In the genomic region with DNA sequence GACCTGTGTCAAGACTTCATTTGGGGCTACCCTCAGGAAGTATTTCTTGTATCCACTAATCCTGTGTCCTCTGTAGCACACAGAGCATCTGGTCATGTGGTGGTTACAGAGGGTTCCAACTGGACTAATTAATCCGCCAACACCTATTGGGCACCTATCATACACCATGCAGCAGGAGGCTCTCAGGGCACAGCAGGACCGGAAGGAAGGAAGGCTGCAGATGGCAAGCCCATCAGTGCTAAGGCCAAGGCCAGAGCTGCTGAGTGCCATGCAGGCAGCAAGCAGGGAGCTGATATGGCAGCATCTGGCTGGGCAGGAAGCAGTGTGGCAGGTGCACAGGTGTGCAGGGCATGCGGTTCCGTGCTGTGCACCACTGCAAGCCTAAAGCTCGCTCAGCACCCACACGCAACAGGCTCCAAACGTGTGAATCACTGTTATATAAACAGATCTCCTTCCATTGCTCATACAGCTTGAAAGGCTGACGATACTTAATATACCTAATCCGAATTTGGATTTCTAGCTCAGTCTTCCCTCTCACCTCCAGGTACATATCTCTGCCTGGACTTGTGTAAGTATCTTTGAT, we compare ENCODE assay signal across 20 cellular contexts.
A peak's percentile ranks its signal among the peaks of the same experiment; 100 is the strongest.
DNase-seq lines count a peak whose midpoint lies in the region; ATAC-seq and TF ChIP-seq lines count a peak whose summit lies in the region.
"Had no signal": no experiment of that assay in that cellular context is flagged by ENCODE, and none has a peak within 500 bp of the region (broad histone marks: within the 10 kb centered on the region; RNA-seq: fewer than 3 reads in every experiment).

No MANE protein-coding gene starts in this region.

- no peaks in the 10 kb centered on the region for H3K9me3 ChIP-seq in SK-N-SH
- H3K9me3 ChIP-seq: ascending aorta, lower lobe of right lung, right lobe of liver had no signal

- 53% methylated on average over 9 of the region's 9 CpGs for WGBS in SK-N-SH (ENCODE audit: low lambda C conversion rate)

- peak; percentile 89 for ATAC-seq in foreskin keratinocyte
- ATAC-seq in HG02588 (IDR thresholded peaks at IDR 0.05; ENCODE audit: unreplicated experiment), result no peak
- ATAC-seq: activated CD8-positive, alpha-beta T cell treated with anti-CD3 and anti-CD28 coated beads, Interleukin-2, amount 10 ng/mL, durations not matched to agents 7 days and 5 days; K562; natural killer cell treated with Interleukin-12 subunit alpha and Interleukin-12 subunit beta and Interleukin-15 and Interleukin-18, amount 100 ng/mL, for 72 hours; stimulated activated memory B cell treated with anti-CD40 and anti-IgM and Interleukin-4, amounts not matched to agents 10 μg/mL and 1 μg/mL and 100 μg/mL, for 72 hours had no signal

- H3F3A ChIP-seq in SK-N-SH (replicated peaks; ENCODE audit: insufficient read depth), result no peaks in the 10 kb centered on the region

- H3K4me1 ChIP-seq in foreskin keratinocyte (peaks cover 23% of the 10 kb centered on the region), SK-N-SH (ENCODE audit: control insufficient read depth in 1 of 2, insufficient read depth in 2 of 2, low read depth in 1 of 2, low read length in 1 of 2) (no peaks in the 10 kb centered on the region; a peak in 1 of 4 replicates)
- H3K4me1 ChIP-seq: ascending aorta, lower lobe of right lung, right lobe of liver had no signal

- H3K27ac ChIP-seq in foreskin keratinocyte, result no peak overlapping the region
- H3K27ac ChIP-seq in SK-N-SH (ENCODE audit: low read depth in 2 of 2, low read length in 1 of 2), result no peak overlapping the region
- H3K27ac ChIP-seq: ascending aorta, lower lobe of right lung, right lobe of liver had no signal

- POLR2A ChIA-PET in SK-N-SH (lab: Yijun Ruan, JAX), result no interaction called here

- DNase-seq in NCI-H2196 (lab: John Stamatoyannopoulos, UW; ENCODE audit: unreplicated experiment), result peak; percentile 11
- no peak for DNase-seq in NCI-H2196 treated with DMSO at 0.1 percent for 48 hours (lab: John Stamatoyannopoulos, UW; ENCODE audit: unreplicated experiment)
- DNase-seq in NCI-H69 (lab: John Stamatoyannopoulos, UW), result peak; percentile 88
- DNase-seq in foreskin keratinocyte, result peak; percentile 90 to 93
- DNase-seq in superior temporal gyrus (ENCODE audit: extremely low spot score), result peak; percentile 43
- DNase-seq in SK-N-SH, result no peak
- DNase-seq in GM13977 (ENCODE audit: low spot score), result no peak
- DNase-seq: activated CD8-positive, alpha-beta T cell treated with anti-CD3 and anti-CD28 coated beads, Interleukin-2, amount 10 ng/mL, durations not matched to agents 7 days and 5 days; activated effector memory CD4-positive, alpha-beta T cell treated with anti-CD3 and anti-CD28 coated beads, Interleukin-2, amount 50 U/mL, for 16 hours; CD8-positive, alpha-beta memory T cell; H9; lower lobe of right lung; NCI-H1436; right lobe of liver had no signal

- no peak for TF ChIP-seq CTCF in foreskin keratinocyte (conservative IDR thresholded peaks at IDR 0.05)
- TF ChIP-seq CTCF in SK-N-SH (IDR thresholded peaks at IDR 0.05), result no peak
- no peak for TF ChIP-seq CTCF in GM13977 (IDR thresholded peaks at IDR 0.05; ENCODE audit: extremely low read depth, insufficient read depth, missing control alignments)

- no peaks in the 10 kb centered on the region for H4K20me1 ChIP-seq in SK-N-SH (ENCODE audit: insufficient read depth)

- H3K36me3 ChIP-seq in SK-N-SH (replicated peaks in 1 of 2; ENCODE audit: control insufficient read depth in 1 of 2, insufficient read depth in 2 of 2, low read length in 1 of 2), result no peaks in the 10 kb centered on the region
- H3K36me3 ChIP-seq: ascending aorta, lower lobe of right lung had no signal

- H3K79me2 ChIP-seq in SK-N-SH (ENCODE audit: insufficient read depth), result no peaks in the 10 kb centered on the region

- H2AFZ ChIP-seq in SK-N-SH (ENCODE audit: low read depth), result no peak overlapping the region

- H3K27me3 ChIP-seq in foreskin keratinocyte (no peaks in the 10 kb centered on the region), SK-N-SH (ENCODE audit: insufficient read depth) (no peaks in the 10 kb centered on the region)
- H3K27me3 ChIP-seq: ascending aorta, dorsolateral prefrontal cortex, right lobe of liver had no signal

- H3K4me3 ChIP-seq in SK-N-SH (ENCODE audit: low read depth in 2 of 2, low read length in 1 of 2), result no peak overlapping the region
- H3K4me3 ChIP-seq: ascending aorta, dorsolateral prefrontal cortex, K562, lower lobe of right lung, right lobe of liver had no signal

- no peak for TF ChIP-seq RAD21 in SK-N-SH (IDR thresholded peaks at IDR 0.05; ENCODE audit: low read length)

- no peak overlapping the region for H3K4me2 ChIP-seq in SK-N-SH

- no peak overlapping the region for H3K9ac ChIP-seq in SK-N-SH

- H3K9me2 ChIP-seq in SK-N-SH, result no peaks in the 10 kb centered on the region

- CTCF ChIA-PET in SK-N-SH (lab: Yijun Ruan, JAX), result no interaction called here

- in situ Hi-C loops in GM13977 (cut with MboI; ENCODE audit: low pct_unique_long_range_greater_than_20kb, low sequenced_read_pairs, unreplicated experiment), result no loop called here

- no peak for TF ChIP-seq EP300 in SK-N-SH (IDR thresholded peaks at IDR 0.05; ENCODE audit: borderline replicate concordance in 1 of 2, low read depth in 1 of 2, low read length in 1 of 2)

TF ChIP-seq in SK-N-SH, 30 proteins besides CTCF, POLR2A, EP300 and RAD21:
- TF ChIP-seq MAX (IDR thresholded peaks at IDR 0.05; ENCODE audit: low read depth) (no peak), REST (IDR thresholded peaks at IDR 0.05; ENCODE audit: low read depth, low read length) (no peak), RFX5 (IDR thresholded peaks at IDR 0.05; ENCODE audit: low read length) (no peak), USF2 (IDR thresholded peaks at IDR 0.05; ENCODE audit: borderline replicate concordance, low read depth, low read length) (no peak), YY1 (IDR thresholded peaks at IDR 0.05; ENCODE audit: low read depth) (no peak), SIN3A (IDR thresholded peaks at IDR 0.05; ENCODE audit: borderline replicate concordance, low read depth, low read length) (no peak), FOXM1 (IDR thresholded peaks at IDR 0.05; ENCODE audit: low read depth) (no peak), IRF3 (IDR thresholded peaks at IDR 0.05; ENCODE audit: low read depth, low read length) (no peak), JUND (IDR thresholded peaks at IDR 0.05) (no peak), RCOR1 (IDR thresholded peaks at IDR 0.05; ENCODE audit: low read length) (no peak), FOXJ3 (CRISPR knock-in tag; IDR thresholded peaks at IDR 0.05) (no peak), GATA2 (CRISPR knock-in tag; IDR thresholded peaks at IDR 0.05) (no peak), TAF1 (IDR thresholded peaks at IDR 0.05; ENCODE audit: borderline replicate concordance, low read depth, low read length) (no peak)

Comparison
In these comparisons a context has a peak if more than half of its experiments do, and no peak if none do; other contexts are left out.
1. DNase-seq: peak in NCI-H2196 (single experiment), NCI-H69 (single experiment), foreskin keratinocyte (2 of 2) and superior temporal gyrus (single experiment); none in NCI-H2196 treated with DMSO at 0.1 percent for 48 hours (single experiment), SK-N-SH (single experiment) and GM13977 (single experiment).